13 cellular contexts compared by ENCODE assay signal in the genomic region with DNA sequence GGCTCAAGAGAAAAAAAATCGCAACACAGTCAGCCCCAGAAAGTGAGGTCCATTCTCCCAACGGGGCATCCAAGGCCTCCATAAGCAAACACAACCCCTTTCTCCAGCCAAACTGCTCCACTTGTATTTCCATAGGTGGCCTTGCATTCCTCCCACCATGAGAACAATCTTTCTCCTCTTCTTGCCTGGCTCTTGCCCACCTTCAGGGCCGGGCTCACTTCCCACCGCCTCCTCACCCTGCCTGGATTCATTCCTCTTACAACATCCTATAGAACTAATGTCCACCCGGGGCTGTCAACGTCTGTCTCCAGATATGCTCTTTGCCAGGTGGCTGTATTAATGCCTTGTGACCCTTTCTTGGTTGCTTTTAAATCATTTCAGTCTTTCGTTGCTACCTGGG.
DNase-seq lines count a peak whose midpoint lies in the region; ATAC-seq and TF ChIP-seq lines count a peak whose summit lies in the region.
"Had no signal": no experiment of that assay in that cellular context is flagged by ENCODE, and none has a peak within 500 bp of the region (broad histone marks: within the 10 kb centered on the region; RNA-seq: fewer than 3 reads in every experiment).

No MANE protein-coding gene starts in this region.

- H3K36me3 ChIP-seq in Peyer's patch, result no peaks in the 10 kb centered on the region
- peaks cover 2% of the 10 kb centered on the region for H3K36me3 ChIP-seq in brain microvascular endothelial cell (replicated peaks)
- H3K36me3 ChIP-seq in lower lobe of right lung, result no peaks in the 10 kb centered on the region

- H3K27ac ChIP-seq in Peyer's patch, result no peak overlapping the region
- H3K27ac ChIP-seq in brain microvascular endothelial cell, result peak overlapping the region; percentile 53
- H3K27ac ChIP-seq in lower lobe of right lung, result no peak overlapping the region

- H3K9me3 ChIP-seq in Peyer's patch, result no peaks in the 10 kb centered on the region
- no peaks in the 10 kb centered on the region for H3K9me3 ChIP-seq in lower lobe of right lung

- ATAC-seq in lower lobe of right lung (no peak), HG02610 (IDR thresholded peaks at IDR 0.05; ENCODE audit: unreplicated experiment) (no peak)
- no peak for ATAC-seq in stimulated activated naive CD8-positive, alpha-beta T cell treated with anti-CD3 and anti-CD28 coated beads, Interleukin-15, Interleukin-2, amounts not matched to agents 100 U/mL and 50 U/mL, for 24 hours
- ATAC-seq: activated CD4-positive, CD25-positive, alpha-beta regulatory T cell treated with anti-CD3 and anti-CD28 coated beads, Interleukin-2, amount 50 U/mL, for 24 hours; HCT116; PC-3 had no signal

- in situ Hi-C loops in brain microvascular endothelial cell (cut with HindIII; ENCODE audit: low pct_ligation_motif_present, low sequenced_read_pairs), result no loop called here

- TF ChIP-seq POLR2A in Peyer's patch (IDR thresholded peaks at IDR 0.05), result no peak

- TF ChIP-seq CTCF in Peyer's patch (IDR thresholded peaks at IDR 0.05) (no peak), brain microvascular endothelial cell (IDR thresholded peaks at IDR 0.05; ENCODE audit: low read depth, low read length, missing control alignments) (no peak), lower lobe of right lung (IDR thresholded peaks at IDR 0.05) (no peak)

- no peaks in the 10 kb centered on the region for H3K27me3 ChIP-seq in Peyer's patch
- H3K27me3 ChIP-seq in brain microvascular endothelial cell (replicated peaks), result no peaks in the 10 kb centered on the region
- no peaks in the 10 kb centered on the region for H3K27me3 ChIP-seq in lower lobe of right lung (ENCODE audit: low read depth)

- H3K4me1 ChIP-seq in Peyer's patch, result peaks cover 0 to 21% (median 2%) of the 10 kb centered on the region in 4 donors
- peaks cover 50% of the 10 kb centered on the region for H3K4me1 ChIP-seq in lower lobe of right lung

- H3K4me3 ChIP-seq in Peyer's patch, result no peak overlapping the region
- no peak overlapping the region for H3K4me3 ChIP-seq in brain microvascular endothelial cell (ENCODE audit: low read depth, low read length)
- H3K4me3 ChIP-seq in lower lobe of right lung, result no peak overlapping the region

- DNase-seq in Peyer's patch, result peak in 2 of 3 donors; percentile 6 to 38
- no peak for DNase-seq in brain microvascular endothelial cell
- DNase-seq in lower lobe of right lung, result peak; percentile 12
- DNase-seq in stimulated activated naive CD8-positive, alpha-beta T cell treated with anti-CD3 and anti-CD28 coated beads, Interleukin-15, Interleukin-2, amounts not matched to agents 100 U/mL and 50 U/mL, for 24 hours, result peak; percentile 0
- no peak for DNase-seq in DMS114 treated with DMSO at 0.1 percent for 48 hours (lab: John Stamatoyannopoulos, UW; ENCODE audit: unreplicated experiment)
- DNase-seq in NCI-H1694 (lab: John Stamatoyannopoulos, UW), result no peak
- DNase-seq: CD4-positive, alpha-beta memory T cell; NCI-H1048; PC-3; SW 1271 had no signal

- intact Hi-C loops in lower lobe of right lung (cut with DNase I), result no loop called here

Comparison
In these comparisons a context has a peak if more than half of its experiments do, and no peak if none do; other contexts are left out.
1. DNase-seq: peak in Peyer's patch (2 of 3), lower lobe of right lung (single experiment) and stimulated activated naive CD8-positive, alpha-beta T cell treated with anti-CD3 and anti-CD28 coated beads, Interleukin-15, Interleukin-2, amounts not matched to agents 100 U/mL and 50 U/mL, for 24 hours (single experiment); none in brain microvascular endothelial cell (single experiment), DMS114 treated with DMSO at 0.1 percent for 48 hours (single experiment) and NCI-H1694 (single experiment).